Comparison of ENCODE assay signal across 9 cellular contexts in the genomic region with DNA sequence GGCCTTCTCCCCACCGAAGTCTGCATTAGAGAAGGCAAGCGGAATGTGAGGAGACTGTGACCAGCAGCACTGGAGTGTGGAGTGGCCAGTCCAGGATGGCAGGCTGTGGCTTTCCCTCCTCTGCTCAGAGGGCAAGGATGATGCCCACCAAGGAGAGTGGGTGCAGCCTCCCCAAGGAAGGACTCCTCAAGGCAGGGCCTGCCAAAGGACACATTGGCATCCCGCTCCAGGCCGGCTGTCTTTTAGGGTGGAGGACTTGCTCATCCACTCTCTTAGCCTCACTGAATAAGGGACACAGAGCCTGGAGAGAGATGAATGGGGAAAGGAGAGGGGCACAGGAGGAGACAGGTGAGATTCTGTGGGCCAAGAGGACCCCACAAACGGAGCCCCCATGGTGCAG. TPM values are rescaled to one million over a fixed set of nuclear protein-coding genes. Genes with fewer than 3 reads are reported as not detected.
"Had no signal": no experiment of that assay in that cellular context is flagged by ENCODE, and none has a peak within 500 bp of the region (broad histone marks: within the 10 kb centered on the region; RNA-seq: fewer than 3 reads in every experiment).

No MANE protein-coding gene starts in this region.

- H3K9me3 Mint-ChIP-seq: GM23338, HFFc6, IgD-negative memory B cell had no signal

- ATAC-seq: HCT116, HepG2 had no signal

- H3K36me3 ChIP-seq: HAP-1 had no signal

- H3K4me3 Mint-ChIP-seq: GM23338, HFFc6 had no signal

- H3K9me3 ChIP-seq: HAP-1 had no signal

- H3K27ac ChIP-seq: HL-60, KMS-11 had no signal

- H3K9ac ChIP-seq: KMS-11 had no signal

- H3K27ac Mint-ChIP-seq: GM23338, HFFc6, IgD-negative memory B cell had no signal

- H3K4me2 ChIP-seq: GM23338, KMS-11 had no signal

- H3K4me3 ChIP-seq: GM23338, HAP-1 had no signal

- FAIRE-seq: HepG2 had no signal

- DNase-seq: HFFc6, KBM-7 had no signal

- H3K36me3 Mint-ChIP-seq: IgD-negative memory B cell had no signal

RNA-seq across cellular contexts. Expression of a gene that starts 4.0 kb away (rescaled TPM):
- polyA plus RNA-seq: IgD-negative memory B cell had no signal

RNA-seq across cellular contexts. Expression of a gene that starts 39.3 kb away (rescaled TPM):
- total RNA-seq: HepG2, HFFc6 had no signal
- polyA plus RNA-seq: HepG2, IgD-negative memory B cell had no signal
